23 cellular contexts compared by ENCODE assay signal in genomic region chr16:868846-869822, GRCh38.
DNase-seq lines count a peak whose midpoint lies in the region; ATAC-seq and TF ChIP-seq lines count a peak whose summit lies in the region.
"Had no signal": no experiment of that assay in that cellular context is flagged by ENCODE, and none has a peak within 500 bp of the region (broad histone marks: within the 10 kb centered on the region; RNA-seq: fewer than 3 reads in every experiment).

No MANE protein-coding gene starts in this region.

- H3K4me2 ChIP-seq in BLaER1 treated with 17β-estradiol and CSF1 and Interleukin-3, amounts not matched to agents 10 nM and 100 nM, result peak overlapping the region; percentile 69 to 100 (median 91)

- ATAC-seq in left ventricle myocardium superior (no peak), psoas muscle (no peak)
- no peak for ATAC-seq in activated T-cell treated with anti-CD3 and anti-CD28 coated beads, Interleukin-2, amount 50 U/mL, for 72 hours (replicated peaks in 1 of 2)
- ATAC-seq: PC-3 had no signal

- H3K9ac ChIP-seq in BLaER1 treated with 17β-estradiol and CSF1 and Interleukin-3, amounts not matched to agents 10 nM and 100 nM, result peak overlapping the region in 6 of 11 experiments; percentile 4 to 80 (median 76); a peak in 10 of 22 replicates
- H3K9ac ChIP-seq: GM23248 had no signal

- intact Hi-C loops in left ventricle myocardium superior (cut with micrococcal nuclease) (no loop called here), psoas muscle (cut with DNase I) (no loop called here), dorsolateral prefrontal cortex (cut with DNase I) (no loop called here)

- H3K4me3 Mint-ChIP-seq in activated T-cell treated with anti-CD3 and anti-CD28 coated beads, Interleukin-2, amount 50 U/mL, for 72 hours, result no peak overlapping the region
- H3K4me3 Mint-ChIP-seq: CD4-positive, alpha-beta T cell had no signal

- H3K4me1 Mint-ChIP-seq in activated T-cell treated with anti-CD3 and anti-CD28 coated beads, Interleukin-2, amount 50 U/mL, for 72 hours (ENCODE audit: low read depth), result no peaks in the 10 kb centered on the region

- no peak overlapping the region for H3K27ac Mint-ChIP-seq in activated T-cell treated with anti-CD3 and anti-CD28 coated beads, Interleukin-2, amount 50 U/mL, for 72 hours
- H3K27ac Mint-ChIP-seq: CD4-positive, alpha-beta T cell had no signal

- H3K4me1 ChIP-seq in BLaER1 treated with 17β-estradiol and CSF1 and Interleukin-3, amounts not matched to agents 10 nM and 100 nM, result peaks cover 45 to 63% (median 55%) of the 10 kb centered on the region in 10 experiments
- H3K4me1 ChIP-seq in psoas muscle, result no peaks in the 10 kb centered on the region
- H3K4me1 ChIP-seq: SJSA1 had no signal

- 70 to 83% (median 72%) methylated on average over 37 of the region's 37 CpGs for WGBS in psoas muscle, 3 donors

- DNase-seq in activated CD8-positive, alpha-beta memory T cell treated with anti-CD3 and anti-CD28 coated beads, Interleukin-2, amount 50 U/mL, for 4 hours, result peak; percentile 12
- DNase-seq in activated CD8-positive, alpha-beta memory T cell treated with anti-CD3 and anti-CD28 coated beads for 24 hours, result no peak
- DNase-seq in left ventricle myocardium superior (peak; percentile 19), psoas muscle (peak; percentile 11 to 26), T-helper 9 cell (no peak), dorsolateral prefrontal cortex (no peak)
- no peak for DNase-seq in activated T-cell treated with anti-CD3 and anti-CD28 coated beads, Interleukin-2, amount 50 U/mL, for 72 hours
- DNase-seq: 8988T; ACHN; CD4-positive, alpha-beta T cell; DMS53; GM23248; H7; KG1; MG63; NCI-H2029; NCI-H446 treated with DMSO at 0.1 percent for 48 hours; NCI-H526; NCI-H82; NK-92 treated with Interleukin-12 subunit alpha and Interleukin-12 subunit beta, amount 100 ng/mL, for 24 hours; PC-3 had no signal

- H3K27me3 ChIP-seq in BLaER1 treated with 17β-estradiol and CSF1 and Interleukin-3, amounts not matched to agents 10 nM and 100 nM, result peaks cover 0 to 29% (median 0%) of the 10 kb centered on the region in 11 experiments; a peak in 9 of 22 replicates
- H3K27me3 ChIP-seq in psoas muscle (ENCODE audit: insufficient read depth in 3 of 3, low read length in 2 of 3) (no peaks in the 10 kb centered on the region), dorsolateral prefrontal cortex (no peaks in the 10 kb centered on the region)
- H3K27me3 ChIP-seq: MG63 had no signal

- H3K9me3 ChIP-seq in BLaER1 treated with 17β-estradiol and CSF1 and Interleukin-3, amounts not matched to agents 10 nM and 100 nM (replicated peaks in 1 of 11), result peaks cover 0 to 43% (median 37%) of the 10 kb centered on the region in 11 experiments; a peak in 18 of 22 replicates
- H3K9me3 ChIP-seq in psoas muscle, result no peaks in the 10 kb centered on the region
- H3K9me3 ChIP-seq: MG63, SJSA1 had no signal

- no peaks in the 10 kb centered on the region for H3K27me3 Mint-ChIP-seq in activated T-cell treated with anti-CD3 and anti-CD28 coated beads, Interleukin-2, amount 50 U/mL, for 72 hours (ENCODE audit: low read depth)
- H3K27me3 Mint-ChIP-seq: CD4-positive, alpha-beta T cell had no signal

- H3K9me3 Mint-ChIP-seq in activated T-cell treated with anti-CD3 and anti-CD28 coated beads, Interleukin-2, amount 50 U/mL, for 72 hours, result no peaks in the 10 kb centered on the region

- H3K36me3 Mint-ChIP-seq in activated T-cell treated with anti-CD3 and anti-CD28 coated beads, Interleukin-2, amount 50 U/mL, for 72 hours (ENCODE audit: insufficient read depth in 2 of 2), result peaks cover 0 to 2% of the 10 kb centered on the region in 2 donors

- H3K36me3 ChIP-seq in BLaER1 treated with 17β-estradiol and CSF1 and Interleukin-3, amounts not matched to agents 10 nM and 100 nM, result peaks cover 0 to 31% (median 22%) of the 10 kb centered on the region in 11 experiments; a peak in 17 of 22 replicates
- peaks cover 0 to 4% of the 10 kb centered on the region in 2 donors for H3K36me3 ChIP-seq in psoas muscle (ENCODE audit: insufficient read depth in 1 of 2, low read depth in 1 of 2)
- H3K36me3 ChIP-seq: MG63, SJSA1 had no signal

- H4K20me1 ChIP-seq in BLaER1 treated with 17β-estradiol and CSF1 and Interleukin-3, amounts not matched to agents 10 nM and 100 nM, result peaks cover 0 to 27% (median 6%) of the 10 kb centered on the region in 11 experiments; a peak in 12 of 22 replicates

- peak overlapping the region in 6 of 11 experiments; percentile 2 to 88 (median 84); a peak in 11 of 22 replicates for H3K27ac ChIP-seq in BLaER1 treated with 17β-estradiol and CSF1 and Interleukin-3, amounts not matched to agents 10 nM and 100 nM
- H3K27ac ChIP-seq in psoas muscle (no peak overlapping the region), dorsolateral prefrontal cortex (no peak overlapping the region)
- H3K27ac ChIP-seq: GM23248, SJSA1 had no signal

- H3K4me3 ChIP-seq in BLaER1 treated with 17β-estradiol and CSF1 and Interleukin-3, amounts not matched to agents 10 nM and 100 nM, result peak overlapping the region in 2 of 10 experiments; percentile 49 to 58; a peak in 3 of 20 replicates
- H3K4me3 ChIP-seq in psoas muscle, result no peak overlapping the region
- no peak overlapping the region for H3K4me3 ChIP-seq in dorsolateral prefrontal cortex
- H3K4me3 ChIP-seq: GM23248, MG63, SJSA1 had no signal

- no peak for TF ChIP-seq CTCF in psoas muscle (IDR thresholded peaks at IDR 0.05)
- no peak for TF ChIP-seq CTCF in dorsolateral prefrontal cortex (IDR thresholded peaks at IDR 0.05 in 54 of 56, conservative IDR thresholded peaks at IDR 0.05 in 2 of 56; ENCODE audit: low read depth in 1 of 56, partially characterized antibody in 56 of 56)

Comparison
In these comparisons a context has a peak if more than half of its experiments do, and no peak if none do; other contexts are left out.
1. DNase-seq: peak in activated CD8-positive, alpha-beta memory T cell treated with anti-CD3 and anti-CD28 coated beads, Interleukin-2, amount 50 U/mL, for 4 hours (single experiment), left ventricle myocardium superior (single experiment) and psoas muscle (2 of 2); none in activated CD8-positive, alpha-beta memory T cell treated with anti-CD3 and anti-CD28 coated beads for 24 hours (single experiment), activated T-cell treated with anti-CD3 and anti-CD28 coated beads, Interleukin-2, amount 50 U/mL, for 72 hours (0 of 2), T-helper 9 cell (single experiment) and dorsolateral prefrontal cortex (0 of 10).
2. H3K27ac ChIP-seq: peak in BLaER1 treated with 17β-estradiol and CSF1 and Interleukin-3, amounts not matched to agents 10 nM and 100 nM (6 of 11); none in psoas muscle (single experiment) and dorsolateral prefrontal cortex (0 of 59).